Comparison of ENCODE assay signal across 1 cellular context in genomic region chr20:44357020-44357419, GRCh38.
TF ChIP-seq lines count a peak whose summit lies in the region.

No MANE protein-coding gene starts in this region.

TF ChIP-seq in K562, 482 proteins besides CTCF, POLR2A, EP300 and RAD21:
- TF ChIP-seq CBFA2T3 (IDR thresholded peaks at IDR 0.05) (peak; percentile 21; the same call in 1 of the 2 replicates), PHTF2 (CRISPR knock-in tag; IDR thresholded peaks at IDR 0.05) (no peak)
